In genomic region chr2:224585205-224586088, GRCh38 we compare ENCODE assay signal across 8 cellular contexts. TPM values are rescaled to one million over a fixed set of nuclear protein-coding genes. Genes with fewer than 3 reads are reported as not detected.
DNase-seq lines count a peak whose midpoint lies in the region; ATAC-seq, FAIRE-seq and TF ChIP-seq lines count a peak whose summit lies in the region.

CUL3 (minus strand) TSS chr2:224585363; CDS start chr2:224585009, 354 bp downstream.

- no peaks in the 10 kb centered on the region for H3K27me3 Mint-ChIP-seq in activated naive CD8-positive, alpha-beta T cell treated with anti-CD3 and anti-CD28 coated beads, Interleukin-2, amount 10 ng/mL, durations not matched to agents 7 days and 5 days

- H3K9me2 ChIP-seq in SU-DHL-6 (replicated peaks; ENCODE audit: insufficient read depth, low read length): no peaks in the 10 kb centered on the region

- H3K4me3 ChIP-seq in SU-DHL-6 (ENCODE audit: insufficient read depth, low read length, poor library complexity, severe bottlenecking) (peak within 1 kb of the TSS; percentile 81), pancreas (peak within 1 kb of the TSS; percentile 70 to 81 (median 72)), tibial artery (peak within 1 kb of the TSS; percentile 86)

- H3K27ac ChIP-seq in SU-DHL-6 (ENCODE audit: low read depth, low read length) (peak within 1 kb of the TSS; percentile 80), pancreas (peak within 1 kb of the TSS; percentile 57 to 88 (median 78)), tibial artery (peak within 1 kb of the TSS; percentile 92 to 93)

- peaks cover 8% of the 10 kb centered on the region for H3K36me3 Mint-ChIP-seq in activated naive CD8-positive, alpha-beta T cell treated with anti-CD3 and anti-CD28 coated beads, Interleukin-2, amount 10 ng/mL, durations not matched to agents 7 days and 5 days

- H3K4me2 ChIP-seq in SU-DHL-6 (ENCODE audit: low read depth, low read length, poor library complexity, severe bottlenecking): peak within 1 kb of the TSS; percentile 98

- H3K4me1 ChIP-seq in pancreas: peaks cover 0 to 18% (median 9%) of the 10 kb centered on the region in 3 donors
- H3K4me1 ChIP-seq in tibial artery: peaks cover 0 to 34% (median 20%) of the 10 kb centered on the region in 4 donors

- peak within 1 kb of the TSS; percentile 96 for H3K9ac ChIP-seq in SU-DHL-6 (ENCODE audit: low read length)

- peak; percentile 81 for ATAC-seq in HG02678 (IDR thresholded peaks at IDR 0.05; ENCODE audit: unreplicated experiment)
- ATAC-seq in activated naive CD8-positive, alpha-beta T cell treated with anti-CD3 and anti-CD28 coated beads, Interleukin-2, amount 10 ng/mL, durations not matched to agents 7 days and 5 days (ENCODE audit: low read depth): peak; percentile 83
- ATAC-seq in Right ventricle myocardium inferior: peak; percentile 99
- peak; percentile 95 to 99 (median 96) for ATAC-seq in pancreas

- POLR2A ChIA-PET in activated naive CD8-positive, alpha-beta T cell treated with anti-CD3 and anti-CD28 coated beads, Interleukin-2, amount 10 ng/mL, durations not matched to agents 7 days and 5 days (lab: Charles Lee): interaction anchor here (0.6 to 2.5 kb wide), 20 partner anchors 8 to 629 kb away, joined by 3 to 17 read pairs (median 3); partner anchors contain the start of gene MRPL44

- FAIRE-seq in pancreas (lab: Jason Lieb, UNC): no peak

- peaks cover 12% of the 10 kb centered on the region for H3K36me3 ChIP-seq in SU-DHL-6 (ENCODE audit: low read length)
- H3K36me3 ChIP-seq in pancreas: no peaks in the 10 kb centered on the region
- no peaks in the 10 kb centered on the region for H3K36me3 ChIP-seq in tibial artery

- peaks cover 41% of the 10 kb centered on the region for H3K79me2 ChIP-seq in SU-DHL-6 (ENCODE audit: insufficient read depth, low read length)

- peaks cover 42% of the 10 kb centered on the region for H3F3A ChIP-seq in SU-DHL-6 (ENCODE audit: insufficient read depth)

- no peaks in the 10 kb centered on the region for H3K9me3 ChIP-seq in SU-DHL-6 (ENCODE audit: insufficient read depth, low read length)
- H3K9me3 ChIP-seq in pancreas: no peaks in the 10 kb centered on the region
- H3K9me3 ChIP-seq in tibial artery: no peaks in the 10 kb centered on the region

- peaks cover 17% of the 10 kb centered on the region for H4K20me1 ChIP-seq in SU-DHL-6 (ENCODE audit: low read depth, low read length)

- peaks cover 30% of the 10 kb centered on the region for H3K4me1 Mint-ChIP-seq in activated naive CD8-positive, alpha-beta T cell treated with anti-CD3 and anti-CD28 coated beads, Interleukin-2, amount 10 ng/mL, durations not matched to agents 7 days and 5 days

- peak within 1 kb of the TSS; percentile 96 for H3K27ac Mint-ChIP-seq in activated naive CD8-positive, alpha-beta T cell treated with anti-CD3 and anti-CD28 coated beads, Interleukin-2, amount 10 ng/mL, durations not matched to agents 7 days and 5 days

- WGBS in pancreas, 2 donors: 1% methylated on average over 35 to 68 of the region's 68 CpGs

- no peaks in the 10 kb centered on the region for H3K9me3 Mint-ChIP-seq in activated naive CD8-positive, alpha-beta T cell treated with anti-CD3 and anti-CD28 coated beads, Interleukin-2, amount 10 ng/mL, durations not matched to agents 7 days and 5 days

- intact Hi-C loops in Right ventricle myocardium inferior (cut with DNase I) (loop anchor here (5.0 kb wide), 1 partner anchor 628 kb away; the partner anchor contains the start of gene MRPL44), pancreas (cut with DNase I) (no loop called here), tibial artery (cut with DNase I; ENCODE audit: low total_unique reads) (no loop called here)

- TF ChIP-seq POLR2A in GM10847 (IDR thresholded peaks at IDR 0.05; ENCODE audit: extremely low read depth, insufficient read length): peak; percentile 73

- peak within 1 kb of the TSS; percentile 98 for H3K4me3 Mint-ChIP-seq in activated naive CD8-positive, alpha-beta T cell treated with anti-CD3 and anti-CD28 coated beads, Interleukin-2, amount 10 ng/mL, durations not matched to agents 7 days and 5 days

- no peaks in the 10 kb centered on the region for H3K27me3 ChIP-seq in SU-DHL-6 (ENCODE audit: low read length)
- H3K27me3 ChIP-seq in pancreas: no peaks in the 10 kb centered on the region
- no peaks in the 10 kb centered on the region for H3K27me3 ChIP-seq in tibial artery

- no peak for TF ChIP-seq CTCF in SU-DHL-6 (IDR thresholded peaks at IDR 0.05; ENCODE audit: insufficient read depth, low read length, poor library complexity, severe bottlenecking)
- TF ChIP-seq CTCF in pancreas (IDR thresholded peaks at IDR 0.05): no peak
- no peak for TF ChIP-seq CTCF in tibial artery (IDR thresholded peaks at IDR 0.05)

- no peak within 1 kb of the TSS for H2AFZ ChIP-seq in SU-DHL-6 (ENCODE audit: low read depth, low read length, severe bottlenecking)

- DNase-seq in NCI-H128 (lab: John Stamatoyannopoulos, UW; ENCODE audit: unreplicated experiment) (peak; percentile 70), Right ventricle myocardium inferior (ENCODE audit: missing footprints) (peak; percentile 99), pancreas (peak; percentile 98 to 100 (median 99)), tibial artery (peak; percentile 98 to 100)
- DNase-seq in activated naive CD8-positive, alpha-beta T cell treated with anti-CD3 and anti-CD28 coated beads, Interleukin-2, amount 10 ng/mL, durations not matched to agents 7 days and 5 days: peak; percentile 100

RNA-seq across cellular contexts. Expression of gene CUL3, which starts in this region (rescaled TPM):
- 10 to 100 TPM; 78.4 to 81.5 TPM for total RNA-seq in activated naive CD8-positive, alpha-beta T cell treated with anti-CD3 and anti-CD28 coated beads, Interleukin-2, amount 10 ng/mL, durations not matched to agents 7 days and 5 days
- total RNA-seq in Right ventricle myocardium inferior (74.5 TPM), pancreas (10 to 100 TPM; 32.2 to 41.6 (median 36.2) TPM)
- 10 to 100 TPM; 39.7 to 49.5 TPM for polyA plus RNA-seq in pancreas

Comparison
In these comparisons a context has a peak if more than half of its experiments do, and no peak if none do; other contexts are left out.
1. Peak in every context shown above with its lines: DNase-seq, ATAC-seq, H3K4me3 ChIP-seq and H3K27ac ChIP-seq.